ENCODE assay signal across 19 cellular contexts in genomic region chr7:63039882-63040281, GRCh38.
"Had no signal": no experiment of that assay in that cellular context is flagged by ENCODE, and none has a peak within 500 bp of the region (broad histone marks: within the 10 kb centered on the region; RNA-seq: fewer than 3 reads in every experiment).

No MANE protein-coding gene starts in this region.

- H3K4me1 Mint-ChIP-seq: endodermal cell, immature natural killer cell had no signal

- ATAC-seq: effector memory CD8-positive, alpha-beta T cell; esophagus mucosa; foreskin keratinocyte; gastroesophageal sphincter; heart left ventricle; left cardiac atrium; left lung; left ventricle myocardium superior; lower lobe of right lung had no signal

- H3K4me3 Mint-ChIP-seq: dendritic cell treated with granulocyte-macrophage colony-stimulating factor and Interleukin-4, amounts not matched to agents 40 ng/mL and 50 ng/mL, for 4 days; effector memory CD8-positive, alpha-beta T cell; endodermal cell; immature natural killer cell had no signal

- DNase-seq: colonic mucosa; cortex of kidney; effector CD8-positive, alpha-beta T cell; effector memory CD8-positive, alpha-beta T cell; endodermal cell; erythroblast; foreskin keratinocyte; heart left ventricle; hypothalamus; immature natural killer cell; left cardiac atrium; left lung; left ventricle myocardium superior; lower lobe of right lung; mesenchymal stem cell; midbrain had no signal

- H3K27ac Mint-ChIP-seq: dendritic cell treated with granulocyte-macrophage colony-stimulating factor and Interleukin-4, amounts not matched to agents 40 ng/mL and 50 ng/mL, for 4 days; effector memory CD8-positive, alpha-beta T cell; endodermal cell; immature natural killer cell had no signal

- H3K27me3 Mint-ChIP-seq: dendritic cell treated with granulocyte-macrophage colony-stimulating factor and Interleukin-4, amounts not matched to agents 40 ng/mL and 50 ng/mL, for 4 days; effector memory CD8-positive, alpha-beta T cell had no signal
